Comparison of ENCODE assay signal across 34 cellular contexts in the genomic region with DNA sequence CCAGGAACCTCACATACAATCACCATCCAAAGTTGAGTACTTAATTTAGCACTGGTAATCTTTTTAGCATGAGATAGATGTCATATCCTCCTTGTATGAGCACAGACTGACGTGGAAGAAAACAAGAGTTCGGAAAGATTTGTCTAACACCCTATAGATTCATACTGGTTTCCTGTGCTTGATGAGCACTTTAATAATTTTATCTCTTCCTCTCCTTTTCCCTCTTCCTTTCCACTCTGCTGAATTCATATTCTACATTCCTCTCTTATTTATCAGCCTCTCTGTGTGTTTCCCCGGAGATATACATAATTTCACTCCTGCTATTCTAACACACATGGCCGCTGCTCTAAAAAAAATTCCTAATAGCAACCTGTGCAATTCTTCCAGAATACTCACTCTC.
"Had no signal": no experiment of that assay in that cellular context is flagged by ENCODE, and none has a peak within 500 bp of the region (broad histone marks: within the 10 kb centered on the region; RNA-seq: fewer than 3 reads in every experiment).

No MANE protein-coding gene starts in this region.

- H3K27me3 Mint-ChIP-seq: activated CD4-positive, alpha-beta T cell treated with anti-CD3 and anti-CD28 coated beads, Interleukin-2, amount 10 ng/mL, durations not matched to agents 24 days and 14 days; activated CD8-positive, alpha-beta T cell treated with anti-CD3 and anti-CD28 coated beads for 36 hours; activated naive CD8-positive, alpha-beta T cell treated with anti-CD3 and anti-CD28 coated beads for 36 hours; activated T-helper 17 cell treated with anti-CD3 and anti-CD28 coated beads, Interleukin-2, amount 50 U/mL, for 72 hours had no signal

- H3K4me3 ChIP-seq: ascending aorta, breast epithelium, MG63, Peyer's patch had no signal

- H3K4me1 ChIP-seq: ascending aorta, breast epithelium, Peyer's patch had no signal

- H3K9me3 ChIP-seq: ascending aorta, MG63, Peyer's patch had no signal

- ATAC-seq: activated CD8-positive, alpha-beta T cell treated with anti-CD3 and anti-CD28 coated beads for 36 hours; activated T-cell treated with anti-CD3 and anti-CD28 coated beads, Interleukin-2, amount 50 U/mL, for 72 hours; activated T-helper 17 cell treated with anti-CD3 and anti-CD28 coated beads, Interleukin-2, amount 50 U/mL, for 72 hours; PC-3; SK-N-SH treated with all-trans-retinoic acid at 6 μM for 48 hours; T-cell; T-helper 17 cell had no signal

- H3K36me3 Mint-ChIP-seq: T-cell had no signal

- H3K27ac Mint-ChIP-seq: activated CD4-positive, alpha-beta T cell treated with anti-CD3 and anti-CD28 coated beads, Interleukin-2, amount 10 ng/mL, durations not matched to agents 24 days and 14 days; activated CD8-positive, alpha-beta T cell treated with anti-CD3 and anti-CD28 coated beads for 36 hours; activated naive CD8-positive, alpha-beta T cell treated with anti-CD3 and anti-CD28 coated beads for 36 hours; activated T-cell treated with anti-CD3 and anti-CD28 coated beads, Interleukin-2, amount 50 U/mL, for 72 hours; activated T-helper 17 cell treated with anti-CD3 and anti-CD28 coated beads, Interleukin-2, amount 50 U/mL, for 72 hours; T-cell; T-helper 17 cell had no signal

- H3K27ac ChIP-seq: ascending aorta, breast epithelium, Peyer's patch had no signal

- H3K27me3 ChIP-seq: ascending aorta, MG63, Peyer's patch had no signal

- H3K36me3 ChIP-seq: ascending aorta, breast epithelium, MG63, Peyer's patch had no signal

- H3K4me1 Mint-ChIP-seq: activated CD4-positive, alpha-beta T cell treated with anti-CD3 and anti-CD28 coated beads, Interleukin-2, amount 10 ng/mL, durations not matched to agents 24 days and 14 days; activated naive CD8-positive, alpha-beta T cell treated with anti-CD3 and anti-CD28 coated beads for 36 hours; activated T-helper 17 cell treated with anti-CD3 and anti-CD28 coated beads, Interleukin-2, amount 50 U/mL, for 72 hours; T-cell; T-helper 17 cell had no signal

- DNase-seq: activated CD4-positive, alpha-beta T cell treated with anti-CD3 and anti-CD28 coated beads, Interleukin-2, amount 10 ng/mL, durations not matched to agents 24 days and 14 days; activated CD4-positive, alpha-beta T cell treated with anti-CD3 and anti-CD28 coated beads, Interleukin-2, amount 50 U/mL, for 4 hours; activated CD8-positive, alpha-beta T cell treated with anti-CD3 and anti-CD28 coated beads for 36 hours; activated effector memory CD4-positive, alpha-beta T cell treated with anti-CD3 and anti-CD28 coated beads, Interleukin-2, amount 50 U/mL, for 16 hours; activated naive CD4-positive, alpha-beta T cell; activated naive CD4-positive, alpha-beta T cell treated with anti-CD3 and anti-CD28 coated beads, Interleukin-2, amount 50 U/mL, for 16 hours; activated naive CD8-positive, alpha-beta T cell treated with anti-CD3 and anti-CD28 coated beads for 36 hours; activated T-cell treated with anti-CD3 and anti-CD28 coated beads, Interleukin-2, amount 50 U/mL, for 1 hour; activated T-cell treated with anti-CD3 and anti-CD28 coated beads, Interleukin-2, amount 50 U/mL, for 72 hours; amygdala; caudate nucleus; cerebellar nuclear complex; Karpas-422; KBM-7; MG63; NCI-H1048; NCI-H1105 treated with DMSO at 0.1 percent for 48 hours; NCI-H1436; NCI-H1694; NCI-H1930; NCI-H510A; NCI-H526; NCI-H748 treated with DMSO at 0.1 percent for 48 hours; NK-92 treated with Interleukin-12 subunit alpha and Interleukin-12 subunit beta, amount 100 ng/mL, for 24 hours; PC-3; Peyer's patch; RPMI8226; SIG-M5; T-cell; T-helper 17 cell had no signal

- H3K4me3 Mint-ChIP-seq: activated CD4-positive, alpha-beta T cell treated with anti-CD3 and anti-CD28 coated beads, Interleukin-2, amount 10 ng/mL, durations not matched to agents 24 days and 14 days; activated CD8-positive, alpha-beta T cell treated with anti-CD3 and anti-CD28 coated beads for 36 hours; activated naive CD8-positive, alpha-beta T cell treated with anti-CD3 and anti-CD28 coated beads for 36 hours; activated T-cell treated with anti-CD3 and anti-CD28 coated beads, Interleukin-2, amount 50 U/mL, for 72 hours; activated T-helper 17 cell treated with anti-CD3 and anti-CD28 coated beads, Interleukin-2, amount 50 U/mL, for 72 hours; T-cell; T-helper 17 cell had no signal
